23 cellular contexts compared by ENCODE assay signal in the genomic region with DNA sequence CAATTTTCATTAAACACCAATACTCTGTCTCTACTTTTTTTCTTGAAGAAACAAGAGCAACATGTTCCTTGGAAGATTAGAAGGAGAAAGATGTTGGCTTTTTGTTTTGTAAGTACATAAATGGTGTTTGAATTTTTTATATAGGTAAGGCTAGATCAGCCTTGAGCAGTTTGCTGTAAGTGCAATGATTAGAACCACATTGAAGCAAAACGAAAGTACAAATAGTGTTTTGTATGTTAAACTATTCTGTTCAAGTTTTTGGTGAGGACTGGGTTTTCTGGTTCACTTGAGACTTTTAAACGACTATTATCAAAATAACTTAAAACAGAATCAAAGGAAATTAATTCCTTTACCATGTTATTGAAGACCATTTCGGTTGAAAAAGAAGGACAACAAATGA.
"Had no signal": no experiment of that assay in that cellular context is flagged by ENCODE, and none has a peak within 500 bp of the region (broad histone marks: within the 10 kb centered on the region; RNA-seq: fewer than 3 reads in every experiment).

No MANE protein-coding gene starts in this region.

- H3K36me3 ChIP-seq: ascending aorta had no signal

- H3K4me3 ChIP-seq: ascending aorta had no signal

- FAIRE-seq: TTC549 had no signal

- H3K27ac ChIP-seq: ascending aorta had no signal

- ATAC-seq: activated CD8-positive, alpha-beta memory T cell treated with anti-CD3 and anti-CD28 coated beads, Interleukin-2, amount 10 ng/mL, durations not matched to agents 7 days and 5 days had no signal

- H3K9me3 ChIP-seq: ascending aorta had no signal

- DNase-seq: activated B cell treated with CpG ODN at 0.5 μM for 24 hours; activated CD4-positive, alpha-beta T cell treated with anti-CD3 and anti-CD28 coated beads for 1 hour; activated CD4-positive, alpha-beta T cell treated with anti-CD3 and anti-CD28 coated beads, Interleukin-2, amount 10 ng/mL, durations not matched to agents 24 days and 14 days; activated CD4-positive, alpha-beta T cell treated with anti-CD3 and anti-CD28 coated beads, Interleukin-2, amount 50 U/mL, for 48 hours; activated CD8-positive, alpha-beta memory T cell treated with anti-CD3 and anti-CD28 coated beads, Interleukin-2, amount 10 ng/mL, durations not matched to agents 7 days and 5 days; activated effector memory CD4-positive, alpha-beta T cell treated with Interleukin-2 at 50 U/mL for 16 hours; activated naive CD4-positive, alpha-beta T cell; activated T-cell treated with anti-CD3 and anti-CD28 coated beads, Interleukin-2, amount 50 U/mL, for 24 hours; amniotic stem cell; IMR-90; KG1; NCI-H1048; NCI-H1417; NCI-H1930; NCI-H2171; NCI-H2227 treated with DMSO at 0.1 percent for 48 hours; NCI-H446 treated with DMSO at 0.1 percent for 48 hours; NCI-H524 treated with DMSO at 0.1 percent for 48 hours; NCI-H774; SHP77 treated with DMSO at 0.1 percent for 48 hours; T1000 had no signal

- H3K27me3 ChIP-seq: ascending aorta had no signal
